8 cellular contexts compared by ENCODE assay signal in genomic region chr17:67293251-67294203, GRCh38. TPM values are rescaled to one million over a fixed set of nuclear protein-coding genes. Genes with fewer than 3 reads are reported as not detected.
DNase-seq lines count a peak whose midpoint lies in the region; ATAC-seq and TF ChIP-seq lines count a peak whose summit lies in the region.

No MANE protein-coding gene starts in this region.

- DNase-seq in G401 (ENCODE audit: low spot score) (peak; percentile 30), LoVo (ENCODE audit: low spot score) (peak; percentile 39), coronary artery (ENCODE audit: low spot score) (peak; percentile 75), lung (ENCODE audit: low spot score) (peak; percentile 65)
- DNase-seq in activated CD4-positive, alpha-beta T cell treated with anti-CD3 and anti-CD28 coated beads for 24 hours (ENCODE audit: low read depth in 2 of 2), result peak; percentile 33 to 48
- peak; percentile 17 to 22 for DNase-seq in stimulated activated CD8-positive, alpha-beta memory T cell treated with anti-CD3 and anti-CD28 coated beads, Interleukin-15, amount 100 ng/mL, for 4 hours (ENCODE audit: low read depth in 2 of 2)

- no peak overlapping the region for H3K4me3 ChIP-seq in coronary artery
- no peak overlapping the region for H3K4me3 ChIP-seq in lung

- no peaks in the 10 kb centered on the region for H3K36me3 ChIP-seq in lung (ENCODE audit: control insufficient read depth in 2 of 2, insufficient read depth in 2 of 2, low read length in 2 of 2)

- WGBS in lung, 2 donors, result 52 to 57% methylated on average over 32 of the region's 32 CpGs

- TF ChIP-seq CTCF in coronary artery (IDR thresholded peaks at IDR 0.05), result peak; percentile 71
- peak; percentile 92 for TF ChIP-seq CTCF in lung (IDR thresholded peaks at IDR 0.05; ENCODE audit: control extremely low read depth, extremely low read depth)

- peak; percentile 80 for ATAC-seq in GM21717 (IDR thresholded peaks at IDR 0.05; ENCODE audit: unreplicated experiment)
- peak; percentile 59 for ATAC-seq in lung (ENCODE audit: insufficient read depth, low FRiP score)
- no peak for ATAC-seq in HG03521 (IDR thresholded peaks at IDR 0.05; ENCODE audit: unreplicated experiment)

- H3K27ac ChIP-seq in coronary artery (no peak overlapping the region), lung (ENCODE audit: low read depth in 1 of 2, low read length in 1 of 2) (no peak overlapping the region)

- no peaks in the 10 kb centered on the region for H3K4me1 ChIP-seq in lung (ENCODE audit: control insufficient read depth in 2 of 2, insufficient read depth in 2 of 2, low read length in 2 of 2)

- in situ Hi-C loops in G401 (cut with HindIII; ENCODE audit: low sequenced_read_pairs), result no loop called here

- no peaks in the 10 kb centered on the region for H3K9me3 ChIP-seq in lung (ENCODE audit: control insufficient read depth in 2 of 2, insufficient read depth in 1 of 2, low read length in 1 of 2)

- H3K27me3 ChIP-seq in lung (ENCODE audit: control insufficient read depth, insufficient read depth), result no peaks in the 10 kb centered on the region

RNA-seq across cellular contexts. Expression of gene HELZ, which starts 48.5 kb away (rescaled TPM):
- total RNA-seq in G401 (2014; rRNA removed; shearing (Covaris generic)), result 49.9 and 75.0 TPM in 2 replicates
- total RNA-seq in lung, result 100 to 1,000 TPM in 1 of 2 donors, 10 to 100 TPM in 1; 49.6 to 175 TPM
- 1 to 10 TPM; 5.5 to 5.9 TPM for polyA plus RNA-seq in lung

Comparison
In these comparisons a context has a peak if more than half of its experiments do, and no peak if none do; other contexts are left out.
1. DNase-seq: peak in every context shown above with its lines; median percentile 75 in coronary artery; 65 in lung; 40 in activated CD4-positive, alpha-beta T cell treated with anti-CD3 and anti-CD28 coated beads for 24 hours; 39 in LoVo; 30 in G401; 20 in stimulated activated CD8-positive, alpha-beta memory T cell treated with anti-CD3 and anti-CD28 coated beads, Interleukin-15, amount 100 ng/mL, for 4 hours.